In the genomic region with DNA sequence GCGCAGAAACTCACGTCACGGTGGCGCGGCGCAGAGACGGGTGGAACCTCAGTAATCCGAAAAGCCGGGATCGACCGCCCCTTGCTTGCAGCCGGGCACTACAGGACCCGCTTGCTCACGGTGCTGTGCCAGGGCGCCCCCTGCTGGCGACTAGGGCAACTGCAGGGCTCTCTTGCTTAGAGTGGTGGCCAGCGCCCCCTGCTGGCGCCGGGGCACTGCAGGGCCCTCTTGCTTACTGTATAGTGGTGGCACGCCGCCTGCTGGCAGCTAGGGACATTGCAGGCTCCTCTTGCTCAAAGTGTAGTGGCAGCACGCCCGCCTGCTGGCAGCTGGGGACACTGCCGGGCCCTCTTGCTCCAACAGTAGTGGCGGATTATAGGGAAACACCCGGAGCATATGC, we compare ENCODE assay signal across 8 cellular contexts. TPM values are rescaled to one million over a fixed set of nuclear protein-coding genes. Genes with fewer than 3 reads are reported as not detected.
A peak's percentile ranks its signal among the peaks of the same experiment; 100 is the strongest.
DNase-seq lines count a peak whose midpoint lies in the region; ATAC-seq and TF ChIP-seq lines count a peak whose summit lies in the region.
"Not testable (repeated sequence)": the region's sequence is repeated elsewhere in the genome, so short reads cannot be mapped to it uniquely, and the experiment has no call there.

No MANE protein-coding gene starts in this region.

- H3K27ac Mint-ChIP-seq in type B pancreatic cell, result not testable (repeated sequence)

- peak; percentile 67 for TF ChIP-seq CTCF in GM10266 (IDR thresholded peaks at IDR 0.05; ENCODE audit: control insufficient read depth, insufficient read depth, low read depth, missing control alignments)
- peak; percentile 51 for TF ChIP-seq CTCF in type B pancreatic cell (conservative IDR thresholded peaks at IDR 0.05)

- not testable (repeated sequence) for H3K27me3 Mint-ChIP-seq in type B pancreatic cell

- not testable (repeated sequence) for H3K9me3 Mint-ChIP-seq in type B pancreatic cell

- H3K4me3 Mint-ChIP-seq in type B pancreatic cell, result peak overlapping the region; percentile 41

- DNase-seq in GM10266 (ENCODE audit: extremely low spot score), result not testable (repeated sequence)
- peak; percentile 15 for DNase-seq in NCI-H2029 treated with DMSO at 0.1 percent for 48 hours (lab: John Stamatoyannopoulos, UW)
- DNase-seq in T follicular helper cell (ENCODE audit: low read depth), result peak; percentile 83
- peak; percentile 93 for DNase-seq in activated CD8-positive, alpha-beta memory T cell treated with anti-CD3 and anti-CD28 coated beads, Interleukin-2, amount 50 U/mL, for 48 hours
- DNase-seq in central memory CD4-positive, alpha-beta T cell, result peak; percentile 91
- DNase-seq in left lobe of liver (ENCODE audit: low spot score), result peak; percentile 95
- DNase-seq in stimulated activated CD4-positive, alpha-beta T cell treated with anti-CD3 and anti-CD28 coated beads, Interleukin-15, amount 100 ng/mL, for 24 hours, result peak; percentile 93
- peak; percentile 79 for DNase-seq in type B pancreatic cell (ENCODE audit: extremely low spot score, unreplicated experiment)

- H3K36me3 Mint-ChIP-seq in type B pancreatic cell, result not testable (repeated sequence)

- not testable (repeated sequence) for H3K4me1 Mint-ChIP-seq in type B pancreatic cell (ENCODE audit: unreplicated experiment)

- ATAC-seq in left lobe of liver, result peak; percentile 29

RNA-seq across cellular contexts. Expression of a gene that starts 42.6 kb away (rescaled TPM):
- total RNA-seq in left lobe of liver, result 5.1 TPM
- 12.6 and 17.6 TPM in 2 replicates for total RNA-seq in type B pancreatic cell (ENCODE audit: low replicate concordance)

RNA-seq across cellular contexts. Expression of a gene that starts 42.9 kb away (rescaled TPM):
- total RNA-seq in left lobe of liver (16.0 TPM), type B pancreatic cell (ENCODE audit: low replicate concordance) (38.5 and 48.7 TPM in 2 replicates)
